ENCODE assay signal across 26 cellular contexts in the genomic region with DNA sequence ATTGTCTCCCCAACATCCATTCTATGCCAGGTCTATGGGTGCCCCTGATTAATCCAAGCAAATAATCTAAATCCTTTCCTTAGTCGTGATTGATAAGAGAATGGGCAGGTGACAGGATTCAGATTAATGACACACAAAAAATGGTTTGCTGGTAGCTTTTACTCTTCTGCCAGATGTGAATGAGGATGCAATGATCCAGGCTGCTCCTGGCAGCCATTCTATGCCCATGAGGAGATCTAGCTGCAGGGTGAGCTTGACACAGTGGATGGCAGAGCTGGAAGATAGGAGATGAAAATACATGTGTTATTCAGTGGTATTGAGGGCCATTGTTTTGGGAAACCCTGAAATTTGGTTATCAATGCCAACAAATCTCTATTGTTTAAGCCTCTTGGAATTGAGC.
"Had no signal": no experiment of that assay in that cellular context is flagged by ENCODE, and none has a peak within 500 bp of the region (broad histone marks: within the 10 kb centered on the region; RNA-seq: fewer than 3 reads in every experiment).

No MANE protein-coding gene starts in this region.

- ATAC-seq: effector memory CD8-positive, alpha-beta T cell; esophagus mucosa; foreskin keratinocyte; gastrocnemius medialis; gastroesophageal sphincter; heart left ventricle; heart right ventricle had no signal

- DNase-seq: colonic mucosa; cortex of kidney; dermis blood vessel endothelial cell; dorsolateral prefrontal cortex; effector CD4-positive, alpha-beta T cell; effector CD8-positive, alpha-beta T cell; effector memory CD4-positive, alpha-beta T cell; effector memory CD8-positive, alpha-beta T cell; endodermal cell; erythroblast; esophagus squamous epithelium; foreskin fibroblast; foreskin keratinocyte; foreskin melanocyte; gastrocnemius medialis; glutamatergic neuron; head of caudate nucleus; heart left ventricle; heart right ventricle had no signal

- H3K36me3 ChIP-seq: colonic mucosa, esophagus squamous epithelium had no signal

- FAIRE-seq: endothelial cell of umbilical vein had no signal

- H3K4me3 Mint-ChIP-seq: dendritic cell treated with granulocyte-macrophage colony-stimulating factor and Interleukin-4, amounts not matched to agents 40 ng/mL and 50 ng/mL, for 4 days; effector memory CD8-positive, alpha-beta T cell; endodermal cell had no signal

- H3K4me1 ChIP-seq: colonic mucosa, esophagus squamous epithelium, foreskin keratinocyte, heart left ventricle had no signal

- H3K27ac ChIP-seq: colonic mucosa, coronary artery, dorsolateral prefrontal cortex, epithelial cell of prostate, esophagus squamous epithelium, foreskin keratinocyte, gastrocnemius medialis, heart left ventricle, heart right ventricle had no signal

- H3K9me3 ChIP-seq: colonic mucosa, esophagus muscularis mucosa, esophagus squamous epithelium, gastrocnemius medialis, gastroesophageal sphincter, heart left ventricle, heart right ventricle had no signal

- H3K4me3 ChIP-seq: colonic mucosa, coronary artery, dorsolateral prefrontal cortex, esophagus muscularis mucosa, esophagus squamous epithelium, gastrocnemius medialis, gastroesophageal sphincter, heart left ventricle, heart right ventricle had no signal

- H3K27me3 Mint-ChIP-seq: dendritic cell treated with granulocyte-macrophage colony-stimulating factor and Interleukin-4, amounts not matched to agents 40 ng/mL and 50 ng/mL, for 4 days; effector memory CD8-positive, alpha-beta T cell had no signal

- H3K27ac Mint-ChIP-seq: dendritic cell treated with granulocyte-macrophage colony-stimulating factor and Interleukin-4, amounts not matched to agents 40 ng/mL and 50 ng/mL, for 4 days; effector memory CD8-positive, alpha-beta T cell; endodermal cell had no signal

- H3K9me3 Mint-ChIP-seq: dendritic cell treated with granulocyte-macrophage colony-stimulating factor and Interleukin-4, amounts not matched to agents 40 ng/mL and 50 ng/mL, for 4 days; effector memory CD8-positive, alpha-beta T cell had no signal

- H3K27me3 ChIP-seq: colonic mucosa, dorsolateral prefrontal cortex, esophagus muscularis mucosa, esophagus squamous epithelium, foreskin keratinocyte, gastrocnemius medialis, gastroesophageal sphincter, heart left ventricle, heart right ventricle had no signal
